Comparison of ENCODE assay signal across 8 cellular contexts in genomic region chr12:989751-990278, GRCh38. TPM values are rescaled to one million over a fixed set of nuclear protein-coding genes. Genes with fewer than 3 reads are reported as not detected.
DNase-seq lines count a peak whose midpoint lies in the region; ATAC-seq, FAIRE-seq and TF ChIP-seq lines count a peak whose summit lies in the region.

No MANE protein-coding gene starts in this region.

- H3K27me3 ChIP-seq in astrocyte (ENCODE audit: insufficient read depth, low read length) (no peaks in the 10 kb centered on the region), sigmoid colon (no peaks in the 10 kb centered on the region)

- DNase-seq in A172 (ENCODE audit: low spot score) = peak; percentile 29
- DNase-seq in GM04503 (ENCODE audit: low read depth) = peak; percentile 61
- DNase-seq in NCI-H524 (lab: John Stamatoyannopoulos, UW) = peak; percentile 54 to 65
- peak; percentile 72 for DNase-seq in astrocyte (ENCODE audit: low read depth)
- peak; percentile 84 for DNase-seq in hepatic stellate cell (ENCODE audit: low spot score)
- peak; percentile 67 for DNase-seq in sigmoid colon

- H3K4me3 Mint-ChIP-seq in astrocyte (ENCODE audit: unreplicated experiment) = peak overlapping the region; percentile 85

- peaks cover 25% of the 10 kb centered on the region for H3K79me2 ChIP-seq in astrocyte (ENCODE audit: insufficient read depth, low read length)

- ATAC-seq in HG03442 (IDR thresholded peaks at IDR 0.05; ENCODE audit: unreplicated experiment) = no peak
- ATAC-seq in GM18868 (IDR thresholded peaks at IDR 0.05; ENCODE audit: unreplicated experiment) = no peak

- H3K27ac ChIP-seq in astrocyte (ENCODE audit: low read depth, low read length) (peak overlapping the region; percentile 96), sigmoid colon (peak overlapping the region; percentile 98 to 99 (median 98))

- H3K4me2 ChIP-seq in astrocyte (ENCODE audit: low read length) = peak overlapping the region; percentile 96

- H3K4me1 ChIP-seq in astrocyte (ENCODE audit: insufficient read depth, low read length) (peaks cover 18% of the 10 kb centered on the region), sigmoid colon (peaks cover 0 to 45% (median 32%) of the 10 kb centered on the region in 4 donors)

- WGBS in sigmoid colon, 2 donors = 11 to 23% methylated on average over 9 of the region's 9 CpGs

- H3K9me3 ChIP-seq in astrocyte (ENCODE audit: insufficient read depth, low read depth, low read length) (no peaks in the 10 kb centered on the region), sigmoid colon (no peaks in the 10 kb centered on the region)

- FAIRE-seq in astrocyte (lab: Jason Lieb, UNC) = peak; percentile 43

- H3K9ac ChIP-seq in astrocyte (ENCODE audit: low read length) = peak overlapping the region; percentile 94

- H3K36me3 ChIP-seq in astrocyte (ENCODE audit: insufficient read depth, low read length) (no peaks in the 10 kb centered on the region), sigmoid colon (no peaks in the 10 kb centered on the region)

- no peak for TF ChIP-seq EP300 in sigmoid colon (IDR thresholded peaks at IDR 0.05)

- H3K9me3 Mint-ChIP-seq in astrocyte (ENCODE audit: unreplicated experiment) = no peaks in the 10 kb centered on the region

- H3K27me3 Mint-ChIP-seq in astrocyte (ENCODE audit: low read depth, unreplicated experiment) = no peaks in the 10 kb centered on the region

- intact Hi-C loops in sigmoid colon (cut with DNase I) = loop anchor here (2.0 to 5.0 kb wide), 4 partner anchors 92 to 612 kb away; partner anchors contain the start of gene WNK1

- H3K36me3 Mint-ChIP-seq in astrocyte (ENCODE audit: low read depth, unreplicated experiment) = peaks cover 3% of the 10 kb centered on the region

- H3K27ac Mint-ChIP-seq in astrocyte (ENCODE audit: unreplicated experiment) = peak overlapping the region; percentile 44

- no peak for TF ChIP-seq POLR2A in sigmoid colon (IDR thresholded peaks at IDR 0.05)

- peaks cover 17% of the 10 kb centered on the region for H4K20me1 ChIP-seq in astrocyte (ENCODE audit: insufficient read depth, low read length)

- peak overlapping the region; percentile 75 for H3K4me3 ChIP-seq in astrocyte (ENCODE audit: insufficient read depth, low read depth, low read length)
- peak overlapping the region; percentile 77 to 97 (median 86) for H3K4me3 ChIP-seq in sigmoid colon

- H3K4me1 Mint-ChIP-seq in astrocyte (ENCODE audit: low read depth, unreplicated experiment) = peaks cover 23% of the 10 kb centered on the region

- peak overlapping the region; percentile 98 for H2AFZ ChIP-seq in astrocyte (ENCODE audit: low read depth, low read length)

- TF ChIP-seq CTCF in astrocyte (IDR thresholded peaks at IDR 0.05; ENCODE audit: insufficient read depth, low read depth, low read length) (no peak), sigmoid colon (IDR thresholded peaks at IDR 0.05) (no peak)

RNA-seq across cellular contexts. Expression of gene ERC1, which starts 1.2 kb away (rescaled TPM):
- total RNA-seq in A172 (2014; rRNA removed; shearing (Covaris generic)) = 7.7 and 8.0 TPM in 2 replicates
- total RNA-seq in astrocyte (60.2 and 67.1 TPM in 2 replicates), sigmoid colon (10 to 100 TPM; 34.6 to 97.8 (median 42.4) TPM)
- 10 to 100 TPM in 1 of 3 donors, 1 to 10 TPM in 2; 5.4 to 11.1 (median 8.6) TPM for polyA plus RNA-seq in sigmoid colon

RNA-seq across cellular contexts. Expression of gene RAD52, which starts 40.3 kb away (rescaled TPM):
- total RNA-seq in A172 (2014; rRNA removed; shearing (Covaris generic)) = 5.1 and 5.3 TPM in 2 replicates
- total RNA-seq in astrocyte (11.7 and 12.4 TPM in 2 replicates), sigmoid colon (10 to 100 TPM; 12.8 to 41.8 (median 18.5) TPM)
- polyA plus RNA-seq in sigmoid colon = 10 to 100 TPM in 2 of 3 donors, 1 to 10 TPM in 1; 6.0 to 13.8 (median 10.4) TPM

Comparison
In these comparisons a context has a peak if more than half of its experiments do, and no peak if none do; other contexts are left out.
1. DNase-seq: peak in every context shown above with its lines; median percentile 84 in hepatic stellate cell; 72 in astrocyte; 67 in sigmoid colon; 61 in GM04503; 60 in NCI-H524; 29 in A172.